ENCODE assay signal across 9 cellular contexts in genomic region chr7:107889992-107890391, GRCh38. TPM values are rescaled to one million over a fixed set of nuclear protein-coding genes. Genes with fewer than 3 reads are reported as not detected.
DNase-seq lines count a peak whose midpoint lies in the region; ATAC-seq and TF ChIP-seq lines count a peak whose summit lies in the region.
"Had no signal": no experiment of that assay in that cellular context is flagged by ENCODE, and none has a peak within 500 bp of the region (broad histone marks: within the 10 kb centered on the region; RNA-seq: fewer than 3 reads in every experiment).

No MANE protein-coding gene starts in this region.

- no peaks in the 10 kb centered on the region for H3K27me3 ChIP-seq in DND-41 (ENCODE audit: insufficient read depth, low read length, poor library complexity)
- peaks cover 9% of the 10 kb centered on the region for H3K27me3 ChIP-seq in endodermal cell (ENCODE audit: control insufficient read depth, insufficient read depth, low read length, poor library complexity, severe bottlenecking)
- H3K27me3 ChIP-seq in sigmoid colon, result no peaks in the 10 kb centered on the region
- H3K27me3 ChIP-seq in right cardiac atrium (ENCODE audit: control insufficient read depth, insufficient read depth), result no peaks in the 10 kb centered on the region

- peaks cover 6% of the 10 kb centered on the region for H3K9me3 Mint-ChIP-seq in endodermal cell

- peaks cover 20% of the 10 kb centered on the region for H3K36me3 ChIP-seq in DND-41 (ENCODE audit: insufficient read depth, low read length)
- H3K36me3 ChIP-seq in endodermal cell (ENCODE audit: control insufficient read depth, insufficient read depth, low read length), result peaks cover 18% of the 10 kb centered on the region
- peaks cover 0 to 9% (median 0%) of the 10 kb centered on the region in 4 donors for H3K36me3 ChIP-seq in sigmoid colon
- H3K36me3 ChIP-seq: brain microvascular endothelial cell had no signal

- no peak overlapping the region for H3K27ac Mint-ChIP-seq in endodermal cell

- peaks cover 16% of the 10 kb centered on the region for H3K4me1 Mint-ChIP-seq in endodermal cell

- H2AFZ ChIP-seq in DND-41 (ENCODE audit: low read depth, low read length), result peak overlapping the region; percentile 81

- H3K9ac ChIP-seq in DND-41 (ENCODE audit: low read depth, low read length) (no peak overlapping the region; the same call in 1 of the 2 replicates), endodermal cell (ENCODE audit: extremely low read depth, low read length, poor library complexity, severe bottlenecking) (no peak overlapping the region)

- H3K9me3 ChIP-seq in DND-41 (ENCODE audit: insufficient read depth, low read length, severe bottlenecking) (no peaks in the 10 kb centered on the region), endodermal cell (ENCODE audit: control insufficient read depth, low read length) (no peaks in the 10 kb centered on the region), sigmoid colon (no peaks in the 10 kb centered on the region), right cardiac atrium (ENCODE audit: control insufficient read depth, low read length) (no peaks in the 10 kb centered on the region)

- H3K27ac ChIP-seq in DND-41 (ENCODE audit: low read length) (no peak overlapping the region), endodermal cell (ENCODE audit: low read depth, low read length) (no peak overlapping the region), sigmoid colon (peak overlapping the region; percentile 90 to 98 (median 95)), right cardiac atrium (ENCODE audit: low read length) (no peak overlapping the region), substantia nigra (ENCODE audit: low read depth, low read length, poor library complexity, severe bottlenecking) (no peak overlapping the region)

- no peak for TF ChIP-seq POLR2A in sigmoid colon (IDR thresholded peaks at IDR 0.05)

- H3K4me3 Mint-ChIP-seq in endodermal cell, result peak overlapping the region; percentile 89

- peak overlapping the region; percentile 64 for H3K4me2 ChIP-seq in DND-41 (ENCODE audit: insufficient read depth, low read length)

- 82 to 100% methylated on average over 1 to 3 of the region's 3 CpGs for WGBS in endodermal cell (ENCODE audit: insufficient coverage in 1 of 2, insufficient read length in 1 of 2), 2 experiments
- WGBS in sigmoid colon, 2 donors, result 54 to 80% methylated on average over 3 of the region's 3 CpGs
- 70% methylated on average over 3 of the region's 3 CpGs for WGBS in right cardiac atrium

- H3K27me3 Mint-ChIP-seq in endodermal cell (ENCODE audit: insufficient read depth), result peaks cover 9% of the 10 kb centered on the region

- intact Hi-C loops in sigmoid colon (cut with DNase I) (loop anchor here (5.0 to 10.0 kb wide), 5 partner anchors 82 to 725 kb away; partner anchors contain the start of genes HBP1, LAMB1 and PNPLA8), right cardiac atrium (cut with DNase I) (no loop called here)

- peaks cover 16% of the 10 kb centered on the region for H4K20me1 ChIP-seq in DND-41 (ENCODE audit: insufficient read depth, low read length)

- DNase-seq in DND-41, result no peak
- peak; percentile 18 for DNase-seq in OCI-M1 (lab: John Stamatoyannopoulos, UW)
- no peak for DNase-seq in endodermal cell
- no peak for DNase-seq in sigmoid colon
- no peak for DNase-seq in hypothalamus (lab: John Stamatoyannopoulos, UW)
- no peak for DNase-seq in right cardiac atrium
- no peak for DNase-seq in activated gamma-delta T cell (lab: John Stamatoyannopoulos, UW)
- no peak for DNase-seq in substantia nigra (lab: John Stamatoyannopoulos, UW)
- DNase-seq: brain microvascular endothelial cell had no signal

- no peak for TF ChIP-seq CTCF in DND-41 (IDR thresholded peaks at IDR 0.05; ENCODE audit: borderline replicate concordance, extremely low read depth, low read length, poor library complexity, severe bottlenecking)
- TF ChIP-seq CTCF in endodermal cell (conservative IDR thresholded peaks at IDR 0.05), result no peak
- no peak for TF ChIP-seq CTCF in sigmoid colon (IDR thresholded peaks at IDR 0.05)

- no peak for TF ChIP-seq EP300 in sigmoid colon (IDR thresholded peaks at IDR 0.05)

- peaks cover 40% of the 10 kb centered on the region for H3K79me2 ChIP-seq in DND-41 (ENCODE audit: insufficient read depth, low read length)

- H3K4me1 ChIP-seq in DND-41 (ENCODE audit: insufficient read depth, low read length), result peaks cover 41% of the 10 kb centered on the region
- H3K4me1 ChIP-seq in endodermal cell (ENCODE audit: control insufficient read depth, insufficient read depth, low read length), result no peaks in the 10 kb centered on the region
- peaks cover 0 to 41% (median 35%) of the 10 kb centered on the region in 4 donors for H3K4me1 ChIP-seq in sigmoid colon
- H3K4me1 ChIP-seq in right cardiac atrium (ENCODE audit: control insufficient read depth, insufficient read depth, low read length), result peaks cover 4% of the 10 kb centered on the region

- ATAC-seq in DND-41 (ENCODE audit: insufficient read depth, low read depth), result no peak
- no peak for ATAC-seq in right cardiac atrium

- H3K4me3 ChIP-seq in DND-41 (ENCODE audit: low read depth in 1 of 2, low read length in 2 of 2) (peak overlapping the region in 1 of 2 experiments; percentile 90; a peak in 1 of 4 replicates), endodermal cell (ENCODE audit: low read length) (peak overlapping the region; percentile 93), sigmoid colon (no peak overlapping the region), right cardiac atrium (ENCODE audit: low read length) (no peak overlapping the region)

- peaks cover 20% of the 10 kb centered on the region for H3K36me3 Mint-ChIP-seq in endodermal cell (ENCODE audit: low read depth)

RNA-seq across cellular contexts. Expression of gene DLD, which starts 1.0 kb away (rescaled TPM):
- total RNA-seq in endodermal cell (10 to 100 TPM; 82.4 to 82.5 TPM), sigmoid colon (100 to 1,000 TPM in 3 of 4 donors, 10 to 100 TPM in 1; 97.2 to 446 (median 124) TPM), right cardiac atrium (100 to 1,000 TPM; 151 to 162 (median 158) TPM)
- polyA plus RNA-seq in endodermal cell (2013, experiment 1 of 2), result 91.3 TPM
- polyA plus RNA-seq in endodermal cell (2013, experiment 2 of 2), result 75.3 TPM
- polyA plus RNA-seq in sigmoid colon (100 to 1,000 TPM in 2 of 3 donors, 10 to 100 TPM in 1; 82.3 to 127 (median 111) TPM), right cardiac atrium (112 TPM)

Comparison
In these comparisons a context has a peak if more than half of its experiments do, and no peak if none do; other contexts are left out.
1. H3K27ac ChIP-seq: peak in sigmoid colon (4 of 4); none in DND-41 (single experiment), endodermal cell (single experiment), right cardiac atrium (single experiment) and substantia nigra (single experiment).